ENCODE assay signal across 1 cellular context in the genomic region with DNA sequence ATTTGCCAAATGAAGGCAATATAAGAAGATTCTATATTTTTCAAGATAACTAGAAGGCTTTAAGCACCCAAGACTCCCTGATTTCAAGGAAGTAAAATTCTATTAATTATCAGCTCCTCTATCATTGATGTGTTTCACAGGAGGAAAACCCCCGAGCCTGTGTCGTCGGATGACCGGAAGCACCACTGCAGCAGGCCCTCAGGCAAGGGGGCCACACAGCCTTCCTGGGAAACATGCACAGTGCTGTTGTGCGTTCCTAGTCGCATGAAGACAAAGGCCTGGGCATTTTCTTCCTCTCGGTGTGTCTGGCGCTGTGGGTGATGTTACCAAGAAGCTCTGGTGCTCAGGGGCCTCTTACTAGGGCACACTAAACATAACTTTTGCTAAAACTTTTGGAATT.
TF ChIP-seq lines count a peak whose summit lies in the region.

No MANE protein-coding gene starts in this region.

TF ChIP-seq in WTC11, 78 proteins besides CTCF, POLR2A, EP300 and RAD21 (continued from another document):
- TF ChIP-seq, protein P1, sequence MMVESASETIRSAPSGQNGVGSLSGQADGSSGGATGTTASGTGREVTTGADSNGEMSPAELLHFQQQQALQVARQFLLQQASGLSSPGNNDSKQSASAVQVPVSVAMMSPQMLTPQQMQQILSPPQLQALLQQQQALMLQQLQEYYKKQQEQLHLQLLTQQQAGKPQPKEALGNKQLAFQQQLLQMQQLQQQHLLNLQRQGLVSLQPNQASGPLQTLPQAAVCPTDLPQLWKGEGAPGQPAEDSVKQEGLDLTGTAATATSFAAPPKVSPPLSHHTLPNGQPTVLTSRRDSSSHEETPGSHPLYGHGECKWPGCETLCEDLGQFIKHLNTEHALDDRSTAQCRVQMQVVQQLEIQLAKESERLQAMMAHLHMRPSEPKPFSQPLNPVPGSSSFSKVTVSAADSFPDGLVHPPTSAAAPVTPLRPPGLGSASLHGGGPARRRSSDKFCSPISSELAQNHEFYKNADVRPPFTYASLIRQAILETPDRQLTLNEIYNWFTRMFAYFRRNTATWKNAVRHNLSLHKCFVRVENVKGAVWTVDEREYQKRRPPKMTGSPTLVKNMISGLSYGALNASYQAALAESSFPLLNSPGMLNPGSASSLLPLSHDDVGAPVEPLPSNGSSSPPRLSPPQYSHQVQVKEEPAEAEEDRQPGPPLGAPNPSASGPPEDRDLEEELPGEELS (CRISPR knock-in tag; IDR thresholded peaks at IDR 0.05), result no peak
- TF ChIP-seq, protein P2, sequence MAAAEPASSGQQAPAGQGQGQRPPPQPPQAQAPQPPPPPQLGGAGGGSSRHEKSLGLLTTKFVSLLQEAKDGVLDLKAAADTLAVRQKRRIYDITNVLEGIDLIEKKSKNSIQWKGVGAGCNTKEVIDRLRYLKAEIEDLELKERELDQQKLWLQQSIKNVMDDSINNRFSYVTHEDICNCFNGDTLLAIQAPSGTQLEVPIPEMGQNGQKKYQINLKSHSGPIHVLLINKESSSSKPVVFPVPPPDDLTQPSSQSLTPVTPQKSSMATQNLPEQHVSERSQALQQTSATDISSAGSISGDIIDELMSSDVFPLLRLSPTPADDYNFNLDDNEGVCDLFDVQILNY (CRISPR knock-in tag; IDR thresholded peaks at IDR 0.05), result no peak
- no peak for TF ChIP-seq ZNF219 (CRISPR knock-in tag; IDR thresholded peaks at IDR 0.05; ENCODE audit: borderline replicate concordance)
